In genomic region chr18:11747731-11748130, GRCh38 we compare ENCODE assay signal across 25 cellular contexts. TPM values are rescaled to one million over a fixed set of nuclear protein-coding genes. Genes with fewer than 3 reads are reported as not detected.
DNase-seq lines count a peak whose midpoint lies in the region; ATAC-seq lines count a peak whose summit lies in the region.
"Had no signal": no experiment of that assay in that cellular context is flagged by ENCODE, and none has a peak within 500 bp of the region (broad histone marks: within the 10 kb centered on the region; RNA-seq: fewer than 3 reads in every experiment).

No MANE protein-coding gene starts in this region.

- H3K23ac ChIP-seq in mesendoderm (ENCODE audit: low read length) = no peak overlapping the region

- H3K4me1 Mint-ChIP-seq in activated CD4-positive, alpha-beta memory T cell treated with anti-CD3 and anti-CD28 coated beads, Interleukin-2, amount 10 ng/mL, durations not matched to agents 7 days and 5 days = peaks cover 10% of the 10 kb centered on the region

- no peak overlapping the region for H3K56ac ChIP-seq in mesendoderm (ENCODE audit: low read length)

- no peak overlapping the region for H3K18ac ChIP-seq in mesendoderm (ENCODE audit: low read length)

- H3K27ac ChIP-seq in mesendoderm (ENCODE audit: low read depth, low read length) = no peak overlapping the region
- H3K27ac ChIP-seq: A549, SJSA1, tibial nerve had no signal

- no peak overlapping the region for H3K4me3 Mint-ChIP-seq in activated CD4-positive, alpha-beta memory T cell treated with anti-CD3 and anti-CD28 coated beads, Interleukin-2, amount 10 ng/mL, durations not matched to agents 7 days and 5 days
- H3K4me3 Mint-ChIP-seq: B cell; naive thymus-derived CD4-positive, alpha-beta T cell; stimulated activated naive CD8-positive, alpha-beta T cell treated with anti-CD3 and anti-CD28 coated beads, Interleukin-15, amount 100 ng/mL, for 72 hours had no signal

- peaks cover 1% of the 10 kb centered on the region for H3K79me1 ChIP-seq in mesendoderm (ENCODE audit: low read length)

- H3K4me1 ChIP-seq in mesendoderm (ENCODE audit: control insufficient read depth, low read depth, low read length) = peaks cover 4% of the 10 kb centered on the region

- H3K4ac ChIP-seq in mesendoderm (ENCODE audit: low read depth, low read length) = no peak overlapping the region

- no CpG with 5 or more reads among the region's 11 CpGs for WGBS in mesendoderm (ENCODE audit: extremely low coverage, insufficient coverage, low lambda C conversion rate)

- H4K8ac ChIP-seq in mesendoderm (ENCODE audit: low read depth, low read length) = no peak overlapping the region

- no peak for ATAC-seq in HG03378 (IDR thresholded peaks at IDR 0.05; ENCODE audit: unreplicated experiment)
- no peak for ATAC-seq in GM19328 (IDR thresholded peaks at IDR 0.05; ENCODE audit: unreplicated experiment)
- ATAC-seq: A549; activated naive CD4-positive, alpha-beta T cell treated with anti-CD3 and anti-CD28 coated beads, Interleukin-2, amount 50 U/mL, for 72 hours; left lobe of liver; naive thymus-derived CD4-positive, alpha-beta T cell; Panc1; right cardiac atrium; stimulated activated naive CD8-positive, alpha-beta T cell treated with anti-CD3 and anti-CD28 coated beads, Interleukin-15, amount 100 ng/mL, for 72 hours had no signal

- no peak overlapping the region for H3K4me2 ChIP-seq in mesendoderm (ENCODE audit: low read length)
- H3K4me2 ChIP-seq: A549 had no signal

- H3K27ac Mint-ChIP-seq in activated CD4-positive, alpha-beta memory T cell treated with anti-CD3 and anti-CD28 coated beads, Interleukin-2, amount 10 ng/mL, durations not matched to agents 7 days and 5 days = no peak overlapping the region
- H3K27ac Mint-ChIP-seq: activated naive CD4-positive, alpha-beta T cell treated with anti-CD3 and anti-CD28 coated beads, Interleukin-2, amount 50 U/mL, for 72 hours; B cell; naive thymus-derived CD4-positive, alpha-beta T cell; stimulated activated naive CD8-positive, alpha-beta T cell treated with anti-CD3 and anti-CD28 coated beads, Interleukin-15, amount 100 ng/mL, for 72 hours had no signal

- H3K27me3 Mint-ChIP-seq in activated CD4-positive, alpha-beta memory T cell treated with anti-CD3 and anti-CD28 coated beads, Interleukin-2, amount 10 ng/mL, durations not matched to agents 7 days and 5 days = peaks cover 59% of the 10 kb centered on the region

- H3K36me3 ChIP-seq in mesendoderm (ENCODE audit: control insufficient read depth, insufficient read depth, low read length) = no peaks in the 10 kb centered on the region
- H3K36me3 ChIP-seq: MG63, SJSA1, tibial nerve had no signal

- peak; percentile 0 for DNase-seq in NCI-H1092 treated with DMSO at 0.1 percent for 48 hours (lab: John Stamatoyannopoulos, UW)
- no peak for DNase-seq in NCI-H1092 (lab: John Stamatoyannopoulos, UW)
- DNase-seq in NCI-H1105 (lab: John Stamatoyannopoulos, UW) = peak; percentile 82
- peak; percentile 9 for DNase-seq in NCI-H510A (lab: John Stamatoyannopoulos, UW)
- peak; percentile 41 for DNase-seq in mesendoderm
- DNase-seq in activated CD4-positive, alpha-beta memory T cell treated with anti-CD3 and anti-CD28 coated beads, Interleukin-2, amount 10 ng/mL, durations not matched to agents 7 days and 5 days = no peak
- DNase-seq: activated CD4-positive, alpha-beta T cell treated with anti-CD3 and anti-CD28 coated beads, Interleukin-2, amount 50 U/mL, for 1 hour; aorta; central memory CD4-positive, alpha-beta T cell; EL; MG63; naive thymus-derived CD4-positive, alpha-beta T cell; NCI-H2029; right cardiac atrium; stimulated activated naive CD8-positive, alpha-beta T cell treated with anti-CD3 and anti-CD28 coated beads, Interleukin-15, amount 100 ng/mL, for 72 hours; T-helper 2 cell had no signal

- H2BK5ac ChIP-seq in mesendoderm (ENCODE audit: low read length) = no peak overlapping the region

- CTCF ChIA-PET in activated CD4-positive, alpha-beta memory T cell treated with anti-CD3 and anti-CD28 coated beads, Interleukin-2, amount 10 ng/mL, durations not matched to agents 7 days and 5 days (lab: Charles Lee) = no interaction called here

- H3K4me3 ChIP-seq in mesendoderm (ENCODE audit: low read length) = no peak overlapping the region
- H3K4me3 ChIP-seq: A549, MG63, SJSA1, tibial nerve had no signal

- H4K5ac ChIP-seq in mesendoderm (ENCODE audit: low read length) = no peak overlapping the region

- H3K9me3 Mint-ChIP-seq in activated CD4-positive, alpha-beta memory T cell treated with anti-CD3 and anti-CD28 coated beads, Interleukin-2, amount 10 ng/mL, durations not matched to agents 7 days and 5 days = no peaks in the 10 kb centered on the region
- H3K9me3 Mint-ChIP-seq: activated naive CD4-positive, alpha-beta T cell treated with anti-CD3 and anti-CD28 coated beads, Interleukin-2, amount 50 U/mL, for 72 hours; naive thymus-derived CD4-positive, alpha-beta T cell; stimulated activated naive CD8-positive, alpha-beta T cell treated with anti-CD3 and anti-CD28 coated beads, Interleukin-15, amount 100 ng/mL, for 72 hours had no signal

- no peaks in the 10 kb centered on the region for H3K79me2 ChIP-seq in mesendoderm (ENCODE audit: control insufficient read depth, insufficient read depth, low read length)

- H3K9ac ChIP-seq in mesendoderm (ENCODE audit: low read length) = no peak overlapping the region

- no peak overlapping the region for H2AK5ac ChIP-seq in mesendoderm (ENCODE audit: low read length)

- H3K36me3 Mint-ChIP-seq in activated CD4-positive, alpha-beta memory T cell treated with anti-CD3 and anti-CD28 coated beads, Interleukin-2, amount 10 ng/mL, durations not matched to agents 7 days and 5 days (ENCODE audit: low read depth) = no peaks in the 10 kb centered on the region
- H3K36me3 Mint-ChIP-seq: activated naive CD4-positive, alpha-beta T cell treated with anti-CD3 and anti-CD28 coated beads, Interleukin-2, amount 50 U/mL, for 72 hours had no signal

- no peak overlapping the region for H2BK120ac ChIP-seq in mesendoderm (ENCODE audit: low read depth, low read length)

- no peaks in the 10 kb centered on the region for H3K27me3 ChIP-seq in mesendoderm (ENCODE audit: insufficient read depth, low read length, poor library complexity)

- POLR2A ChIA-PET in activated CD4-positive, alpha-beta memory T cell treated with anti-CD3 and anti-CD28 coated beads, Interleukin-2, amount 10 ng/mL, durations not matched to agents 7 days and 5 days (lab: Charles Lee) = no interaction called here

- H2BK15ac ChIP-seq in mesendoderm (replicated peaks; ENCODE audit: low read depth) = no peak overlapping the region

RNA-seq across cellular contexts. Expression of gene GNAL, which starts 58.7 kb away (rescaled TPM):
- 26.7 TPM for polyA plus RNA-seq in mesendoderm (2013, experiment 1 of 2)
- 26.8 TPM for polyA plus RNA-seq in mesendoderm (2013, experiment 2 of 2)
- under 1 TPM; 0.25 to 0.33 TPM for total RNA-seq in activated CD4-positive, alpha-beta memory T cell treated with anti-CD3 and anti-CD28 coated beads, Interleukin-2, amount 10 ng/mL, durations not matched to agents 7 days and 5 days

Comparison
In these comparisons a context has a peak if more than half of its experiments do, and no peak if none do; other contexts are left out.
1. DNase-seq: peak in NCI-H1092 treated with DMSO at 0.1 percent for 48 hours (single experiment), NCI-H1105 (single experiment), NCI-H510A (single experiment) and mesendoderm (single experiment); none in NCI-H1092 (single experiment) and activated CD4-positive, alpha-beta memory T cell treated with anti-CD3 and anti-CD28 coated beads, Interleukin-2, amount 10 ng/mL, durations not matched to agents 7 days and 5 days (single experiment).